19 cellular contexts compared by ENCODE assay signal in the genomic region with DNA sequence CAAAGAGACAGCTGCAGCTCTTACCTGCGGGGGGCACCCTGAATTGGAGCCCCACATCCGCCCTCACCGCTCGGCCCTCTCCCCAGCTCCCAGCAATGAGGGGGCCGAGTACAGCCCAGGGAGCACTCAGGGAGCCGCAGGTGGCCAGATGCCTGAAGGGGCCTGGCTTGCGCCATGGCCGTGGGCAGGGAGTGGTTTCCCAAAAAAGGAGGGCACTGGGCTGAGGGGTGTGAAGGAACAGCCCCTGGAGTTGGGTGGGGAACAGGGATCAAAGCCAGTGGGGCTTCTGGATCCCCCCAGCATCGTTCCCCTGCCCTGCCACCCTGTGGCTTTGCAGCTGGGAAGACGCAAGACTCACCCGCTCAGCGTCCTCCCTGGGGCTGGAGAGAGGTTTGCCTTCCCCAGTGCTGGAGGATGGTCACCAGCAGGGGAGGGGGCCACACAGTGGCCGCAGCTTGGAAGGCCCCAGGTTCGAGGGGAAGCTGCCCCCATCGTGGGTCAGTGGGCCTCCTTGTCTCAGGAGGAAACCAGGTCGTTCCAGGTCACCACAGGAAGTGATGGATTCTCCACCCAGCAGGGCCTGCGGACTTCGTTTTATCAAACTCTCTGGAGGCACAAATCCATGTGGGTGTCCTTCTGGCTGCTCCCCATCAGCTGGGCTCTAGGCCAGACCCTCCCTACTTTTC.
A peak's percentile ranks its signal among the peaks of the same experiment; 100 is the strongest.
DNase-seq lines count a peak whose midpoint lies in the region; ATAC-seq, FAIRE-seq and TF ChIP-seq lines count a peak whose summit lies in the region.
"Had no signal": no experiment of that assay in that cellular context is flagged by ENCODE, and none has a peak within 500 bp of the region (broad histone marks: within the 10 kb centered on the region; RNA-seq: fewer than 3 reads in every experiment).

No MANE protein-coding gene starts in this region.

- peaks cover 12 to 15% of the 10 kb centered on the region in 2 donors for H3K27me3 Mint-ChIP-seq in natural killer cell treated with Interleukin-12 subunit alpha and Interleukin-12 subunit beta and Interleukin-15 and Interleukin-18, amount 100 ng/mL, for 72 hours

- no peaks in the 10 kb centered on the region for H3K9me2 ChIP-seq in OCI-LY7 (ENCODE audit: insufficient read depth, low read length)

- no TSS peak for BruUV-seq in OCI-LY7 (replicated peaks; lab: Mats Ljungman, UMichigan)

- no peak overlapping the region for H3K4me3 Mint-ChIP-seq in natural killer cell treated with Interleukin-12 subunit alpha and Interleukin-12 subunit beta and Interleukin-15 and Interleukin-18, amount 100 ng/mL, for 72 hours

- no peak overlapping the region for H2AFZ ChIP-seq in OCI-LY7 (ENCODE audit: low read length)

- H3K4me2 ChIP-seq in OCI-LY7 (ENCODE audit: low read length) = no peak overlapping the region

- H3K4me1 Mint-ChIP-seq in natural killer cell treated with Interleukin-12 subunit alpha and Interleukin-12 subunit beta and Interleukin-15 and Interleukin-18, amount 100 ng/mL, for 72 hours (ENCODE audit: low read depth in 2 of 2) = peaks cover 21 to 22% of the 10 kb centered on the region in 2 donors

- H3K9me3 Mint-ChIP-seq in natural killer cell treated with Interleukin-12 subunit alpha and Interleukin-12 subunit beta and Interleukin-15 and Interleukin-18, amount 100 ng/mL, for 72 hours = peaks cover 9% of the 10 kb centered on the region

- no peak overlapping the region for H3K27ac Mint-ChIP-seq in natural killer cell treated with Interleukin-12 subunit alpha and Interleukin-12 subunit beta and Interleukin-15 and Interleukin-18, amount 100 ng/mL, for 72 hours

- H3K9me3 ChIP-seq in left ventricle myocardium inferior (replicated peaks) (no peaks in the 10 kb centered on the region), right atrium auricular region (no peaks in the 10 kb centered on the region), OCI-LY7 (ENCODE audit: low read length) (no peaks in the 10 kb centered on the region)
- H3K9me3 ChIP-seq: HAP-1 had no signal

- peak overlapping the region; percentile 44 for H3K27ac ChIP-seq in left ventricle myocardium inferior (replicated peaks)
- H3K27ac ChIP-seq in right atrium auricular region = no peak overlapping the region
- no peak overlapping the region for H3K27ac ChIP-seq in OCI-LY7 (ENCODE audit: low read depth, low read length, poor library complexity, severe bottlenecking)
- H3K27ac ChIP-seq: C4-2B had no signal

- intact Hi-C loops in left ventricle myocardium inferior (cut with micrococcal nuclease) = no loop called here
- intact Hi-C loops in OCI-LY7 (cut with micrococcal nuclease; ENCODE audit: unreplicated experiment) = no loop called here

- ATAC-seq in natural killer cell treated with Interleukin-12 subunit alpha and Interleukin-12 subunit beta and Interleukin-15 and Interleukin-18, amount 100 ng/mL, for 72 hours = no peak
- ATAC-seq in HG02938 (IDR thresholded peaks at IDR 0.05; ENCODE audit: unreplicated experiment) = no peak
- ATAC-seq: PC-3 had no signal

- TF ChIP-seq CTCF in left ventricle myocardium inferior (IDR thresholded peaks at IDR 0.05; ENCODE audit: borderline replicate concordance) (no peak), right atrium auricular region (IDR thresholded peaks at IDR 0.05) (no peak), fibroblast of the aortic adventitia (IDR thresholded peaks at IDR 0.05; ENCODE audit: insufficient read depth, low read length) (no peak), OCI-LY7 (conservative IDR thresholded peaks at IDR 0.05; ENCODE audit: low read length) (no peak), D721Med (IDR thresholded peaks at IDR 0.05; ENCODE audit: insufficient read depth, missing control alignments) (no peak)

- no peak for FAIRE-seq in D721Med (lab: Jason Lieb, UNC)
- FAIRE-seq: A204.1, GM19239 had no signal

- POLR2A ChIA-PET in OCI-LY7 (lab: Charles Lee) = no interaction called here

- no peaks in the 10 kb centered on the region for H3K79me2 ChIP-seq in OCI-LY7 (ENCODE audit: insufficient read depth, low read depth, low read length)

- peaks cover 4% of the 10 kb centered on the region for H3K27me3 ChIP-seq in left ventricle myocardium inferior (ENCODE audit: low read depth)
- H3K27me3 ChIP-seq in right atrium auricular region = no peaks in the 10 kb centered on the region

- H3K36me3 Mint-ChIP-seq in natural killer cell treated with Interleukin-12 subunit alpha and Interleukin-12 subunit beta and Interleukin-15 and Interleukin-18, amount 100 ng/mL, for 72 hours = peaks cover 10% of the 10 kb centered on the region

- H3K4me1 ChIP-seq in left ventricle myocardium inferior = peaks cover 56% of the 10 kb centered on the region
- no peaks in the 10 kb centered on the region for H3K4me1 ChIP-seq in right atrium auricular region
- H3K4me1 ChIP-seq in OCI-LY7 (ENCODE audit: insufficient read depth, low read length, poor library complexity, severe bottlenecking) = no peaks in the 10 kb centered on the region
- H3K4me1 ChIP-seq: HAP-1 had no signal

- DNase-seq in left ventricle myocardium inferior (no peak), right atrium auricular region (ENCODE audit: low spot score) (no peak), fibroblast of the aortic adventitia (ENCODE audit: low read depth) (peak; percentile 3), OCI-LY7 (ENCODE audit: low spot score) (no peak), D721Med (ENCODE audit: insufficient read length, low spot score) (no peak)
- DNase-seq in natural killer cell treated with Interleukin-12 subunit alpha and Interleukin-12 subunit beta and Interleukin-15 and Interleukin-18, amount 100 ng/mL, for 72 hours (ENCODE audit: low spot score) = peak; percentile 55
- DNase-seq: DMS153, EL, MV-4-11, NCI-H1436, NCI-H2029, NCI-H2171, NCI-H446 treated with DMSO at 0.1 percent for 48 hours, PC-3 had no signal

- no peaks in the 10 kb centered on the region for H4K20me1 ChIP-seq in OCI-LY7 (ENCODE audit: insufficient read depth, low read length)

- H3K4me3 ChIP-seq in left ventricle myocardium inferior = no peak overlapping the region
- no peak overlapping the region for H3K4me3 ChIP-seq in right atrium auricular region
- no peak overlapping the region for H3K4me3 ChIP-seq in fibroblast of the aortic adventitia (ENCODE audit: low read depth, low read length)
- no peak overlapping the region for H3K4me3 ChIP-seq in OCI-LY7 (ENCODE audit: low read depth, low read length, poor library complexity, severe bottlenecking)
- H3K4me3 ChIP-seq: HAP-1 had no signal

- CTCF ChIA-PET in OCI-LY7 (lab: Charles Lee; ENCODE audit: unreplicated experiment) = no interaction called here

- H3K36me3 ChIP-seq in left ventricle myocardium inferior (no peaks in the 10 kb centered on the region), right atrium auricular region (no peaks in the 10 kb centered on the region), OCI-LY7 (ENCODE audit: insufficient read depth, low read length) (no peaks in the 10 kb centered on the region)
- H3K36me3 ChIP-seq: HAP-1 had no signal

Comparison
In these comparisons a context has a peak if more than half of its experiments do, and no peak if none do; other contexts are left out.
1. DNase-seq: peak in fibroblast of the aortic adventitia (single experiment) and natural killer cell treated with Interleukin-12 subunit alpha and Interleukin-12 subunit beta and Interleukin-15 and Interleukin-18, amount 100 ng/mL, for 72 hours (single experiment); none in left ventricle myocardium inferior (single experiment), right atrium auricular region (single experiment), OCI-LY7 (single experiment) and D721Med (single experiment).